Comparison of ENCODE assay signal across 27 cellular contexts in genomic region chr16:23284584-23284983, GRCh38. TPM values are rescaled to one million over a fixed set of nuclear protein-coding genes. Genes with fewer than 3 reads are reported as not detected.
"Had no signal": no experiment of that assay in that cellular context is flagged by ENCODE, and none has a peak within 500 bp of the region (broad histone marks: within the 10 kb centered on the region; RNA-seq: fewer than 3 reads in every experiment).

No MANE protein-coding gene starts in this region.

- H3K4me3 ChIP-seq: pancreas, psoas muscle, right atrium auricular region, stomach, tibial nerve had no signal

- DNase-seq: activated CD4-positive, alpha-beta memory T cell treated with anti-CD3 and anti-CD28 coated beads, Interleukin-2, amount 10 ng/mL, durations not matched to agents 7 days and 5 days; activated CD4-positive, alpha-beta T cell treated with anti-CD3 and anti-CD28 coated beads for 1 hour; activated CD4-positive, alpha-beta T cell treated with anti-CD3 and anti-CD28 coated beads, Interleukin-2, amount 10 ng/mL, durations not matched to agents 7 days and 5 days; activated gamma-delta T cell treated with Interleukin-2 at 50 U/mL for 16 hours; activated naive CD4-positive, alpha-beta T cell treated with anti-CD3 and anti-CD28 coated beads, Interleukin-2, amount 50 U/mL, for 16 hours; activated T-cell treated with anti-CD3 and anti-CD28 coated beads, Interleukin-2, amount 50 U/mL, for 4 hours; amniotic stem cell; dermis blood vessel endothelial cell; effector CD4-positive, alpha-beta T cell; foreskin fibroblast; head of caudate nucleus; hippocampal formation; immature natural killer cell; midbrain; naive thymus-derived CD4-positive, alpha-beta T cell; pancreas; psoas muscle; stimulated activated CD4-positive, alpha-beta T cell treated with anti-CD3 and anti-CD28 coated beads, Interleukin-15, amount 100 ng/mL, for 24 hours; stimulated activated CD4-positive, alpha-beta T cell treated with anti-CD3 and anti-CD28 coated beads, Interleukin-2, amount 100 ng/mL, for 24 hours; stimulated activated naive B cell treated with anti-CD40 and anti-IgM and Interleukin-4, amounts not matched to agents 10 μg/mL and 1 μg/mL and 100 μg/mL, for 72 hours; stomach; T-helper 17 cell had no signal

- H3K9me3 ChIP-seq: pancreas, psoas muscle, right atrium auricular region, stomach, tibial nerve had no signal

- H3K36me3 ChIP-seq: pancreas, right atrium auricular region, stomach, tibial nerve had no signal

- H3K27me3 ChIP-seq: pancreas, right atrium auricular region, tibial nerve had no signal

- H3K27ac ChIP-seq: pancreas, psoas muscle, right atrium auricular region, stomach, tibial nerve had no signal

- H3K4me1 ChIP-seq: pancreas, psoas muscle, right atrium auricular region, stomach, tibial nerve had no signal

- ATAC-seq: activated T-cell treated with anti-CD3 and anti-CD28 coated beads, Interleukin-2, amount 50 U/mL, for 4 hours; activated T-helper 17 cell treated with anti-CD3 and anti-CD28 coated beads, Interleukin-2, amount 50 U/mL, for 72 hours; naive thymus-derived CD4-positive, alpha-beta T cell; pancreas; psoas muscle; stimulated activated naive B cell treated with anti-CD40 and anti-IgM and Interleukin-4, amounts not matched to agents 10 μg/mL and 1 μg/mL and 100 μg/mL, for 72 hours; T-helper 17 cell; WTC11 had no signal

RNA-seq across cellular contexts. Expression of gene SCNN1B, which starts 17.5 kb away (rescaled TPM):
- total RNA-seq: activated CD4-positive, alpha-beta memory T cell treated with anti-CD3 and anti-CD28 coated beads, Interleukin-2, amount 10 ng/mL, durations not matched to agents 7 days and 5 days; activated CD4-positive, alpha-beta T cell treated with anti-CD3 and anti-CD28 coated beads, Interleukin-2, amount 10 ng/mL, durations not matched to agents 7 days and 5 days; activated T-cell treated with anti-CD3 and anti-CD28 coated beads, Interleukin-2, amount 50 U/mL, for 4 hours; activated T-helper 17 cell treated with anti-CD3 and anti-CD28 coated beads, Interleukin-2, amount 50 U/mL, for 72 hours; naive thymus-derived CD4-positive, alpha-beta T cell; T-helper 17 cell had no signal
- polyA plus RNA-seq: immature natural killer cell; naive thymus-derived CD4-positive, alpha-beta T cell; neural cell had no signal
